Comparison of ENCODE assay signal across 24 cellular contexts in genomic region chr6:162005375-162005774, GRCh38.
"Had no signal": no experiment of that assay in that cellular context is flagged by ENCODE, and none has a peak within 500 bp of the region (broad histone marks: within the 10 kb centered on the region; RNA-seq: fewer than 3 reads in every experiment).

No MANE protein-coding gene starts in this region.

- H3K4me1 ChIP-seq: colonic mucosa, esophagus muscularis mucosa, esophagus squamous epithelium, foreskin keratinocyte, gastrocnemius medialis, gastroesophageal sphincter, heart left ventricle, heart right ventricle had no signal

- H3K9me3 Mint-ChIP-seq: endodermal cell had no signal

- H3K36me3 ChIP-seq: colonic mucosa, esophagus muscularis mucosa, esophagus squamous epithelium, gastrocnemius medialis, gastroesophageal sphincter, heart left ventricle, heart right ventricle had no signal

- H3K27ac ChIP-seq: colonic mucosa, coronary artery, dorsolateral prefrontal cortex, epithelial cell of prostate, esophagus muscularis mucosa, esophagus squamous epithelium, foreskin keratinocyte, gastrocnemius medialis, gastroesophageal sphincter, heart left ventricle, heart right ventricle had no signal

- DNase-seq: colonic mucosa; cortex of kidney; dorsolateral prefrontal cortex; effector CD4-positive, alpha-beta T cell; effector CD8-positive, alpha-beta T cell; effector memory CD4-positive, alpha-beta T cell; effector memory CD8-positive, alpha-beta T cell; endodermal cell; erythroblast; esophagus squamous epithelium; foreskin fibroblast; foreskin keratinocyte; foreskin melanocyte; gastrocnemius medialis; glutamatergic neuron; head of caudate nucleus; heart left ventricle; heart right ventricle had no signal

- H3K27me3 Mint-ChIP-seq: dendritic cell treated with granulocyte-macrophage colony-stimulating factor and Interleukin-4, amounts not matched to agents 40 ng/mL and 50 ng/mL, for 4 days; effector memory CD8-positive, alpha-beta T cell had no signal

- H3K27me3 ChIP-seq: colonic mucosa, dorsolateral prefrontal cortex, esophagus muscularis mucosa, esophagus squamous epithelium, foreskin keratinocyte, gastrocnemius medialis, gastroesophageal sphincter, heart left ventricle, heart right ventricle had no signal

- H3K9me3 ChIP-seq: colonic mucosa, esophagus muscularis mucosa, esophagus squamous epithelium, gastrocnemius medialis, gastroesophageal sphincter, heart left ventricle had no signal

- H3K4me3 Mint-ChIP-seq: dendritic cell treated with granulocyte-macrophage colony-stimulating factor and Interleukin-4, amounts not matched to agents 40 ng/mL and 50 ng/mL, for 4 days; effector memory CD8-positive, alpha-beta T cell; endodermal cell had no signal

- H3K4me3 ChIP-seq: colonic mucosa, coronary artery, dorsolateral prefrontal cortex, esophagus muscularis mucosa, esophagus squamous epithelium, gastrocnemius medialis, gastroesophageal sphincter, heart left ventricle, heart right ventricle had no signal

- H3K27ac Mint-ChIP-seq: dendritic cell treated with granulocyte-macrophage colony-stimulating factor and Interleukin-4, amounts not matched to agents 40 ng/mL and 50 ng/mL, for 4 days; effector memory CD8-positive, alpha-beta T cell; endodermal cell had no signal

- ATAC-seq: effector memory CD8-positive, alpha-beta T cell; esophagus mucosa; foreskin keratinocyte; gastrocnemius medialis; gastroesophageal sphincter; heart left ventricle; heart right ventricle had no signal
